ENCODE assay signal across 12 cellular contexts in the genomic region with DNA sequence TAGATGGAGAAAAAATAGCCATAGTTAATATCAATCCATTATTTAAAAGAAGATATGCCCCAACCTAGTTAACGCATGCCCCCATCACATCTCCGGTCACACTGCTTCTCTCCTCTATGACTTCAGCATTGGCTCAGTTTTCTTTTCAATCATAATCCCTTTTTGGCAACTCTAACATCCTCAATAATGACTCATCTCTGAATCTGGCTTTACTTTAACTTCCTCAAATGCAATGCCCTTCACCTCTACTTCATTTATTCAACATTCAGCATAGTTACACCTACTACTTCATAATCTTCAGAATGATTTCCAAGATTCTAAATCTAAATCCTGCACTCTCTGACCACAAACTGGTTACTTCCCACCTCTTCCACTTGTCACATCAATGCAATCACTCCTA.
DNase-seq lines count a peak whose midpoint lies in the region; ATAC-seq and TF ChIP-seq lines count a peak whose summit lies in the region.
"Had no signal": no experiment of that assay in that cellular context is flagged by ENCODE, and none has a peak within 500 bp of the region (broad histone marks: within the 10 kb centered on the region; RNA-seq: fewer than 3 reads in every experiment).

No MANE protein-coding gene starts in this region.

- no peaks in the 10 kb centered on the region for H3K4me1 Mint-ChIP-seq in activated CD8-positive, alpha-beta T cell treated with anti-CD3 and anti-CD28 coated beads, Interleukin-2, amount 10 ng/mL, durations not matched to agents 7 days and 5 days (ENCODE audit: low read depth)
- H3K4me1 Mint-ChIP-seq: B cell, mesothelial cell of epicardium had no signal

- H3K27ac ChIP-seq in RWPE2 (ENCODE audit: poor library complexity, severe bottlenecking), result no peak overlapping the region

- no peaks in the 10 kb centered on the region for H3K36me3 Mint-ChIP-seq in activated CD8-positive, alpha-beta T cell treated with anti-CD3 and anti-CD28 coated beads, Interleukin-2, amount 10 ng/mL, durations not matched to agents 7 days and 5 days (ENCODE audit: low read depth)
- H3K36me3 Mint-ChIP-seq: mesothelial cell of epicardium had no signal

- DNase-seq in EL (peak; percentile 31), RWPE2 (ENCODE audit: low spot score) (no peak), anterior cingulate cortex (lab: John Stamatoyannopoulos, UW) (no peak), occipital lobe (lab: John Stamatoyannopoulos, UW) (no peak), HK-2 (ENCODE audit: unreplicated experiment) (no peak)
- DNase-seq in activated CD8-positive, alpha-beta T cell treated with anti-CD3 and anti-CD28 coated beads, Interleukin-2, amount 10 ng/mL, durations not matched to agents 7 days and 5 days, result no peak
- DNase-seq: activated T-cell treated with anti-CD3 and anti-CD28 coated beads for 4 hours had no signal

- no peaks in the 10 kb centered on the region for H3K27me3 ChIP-seq in RWPE2 (ENCODE audit: insufficient read depth, poor library complexity, severe bottlenecking)

- H3K9me3 Mint-ChIP-seq in activated CD8-positive, alpha-beta T cell treated with anti-CD3 and anti-CD28 coated beads, Interleukin-2, amount 10 ng/mL, durations not matched to agents 7 days and 5 days (ENCODE audit: insufficient read depth), result no peaks in the 10 kb centered on the region

- POLR2A ChIA-PET in activated CD8-positive, alpha-beta T cell treated with anti-CD3 and anti-CD28 coated beads, Interleukin-2, amount 10 ng/mL, durations not matched to agents 7 days and 5 days (lab: Charles Lee), result no interaction called here

- CTCF ChIA-PET in activated CD8-positive, alpha-beta T cell treated with anti-CD3 and anti-CD28 coated beads, Interleukin-2, amount 10 ng/mL, durations not matched to agents 7 days and 5 days (lab: Charles Lee), result no interaction called here

- no peaks in the 10 kb centered on the region for H3K4me1 ChIP-seq in RWPE2 (ENCODE audit: insufficient read depth, poor library complexity, severe bottlenecking)

- H3K9me3 ChIP-seq in RWPE2 (ENCODE audit: severe bottlenecking), result no peaks in the 10 kb centered on the region

- ATAC-seq in GM19463 (IDR thresholded peaks at IDR 0.05; ENCODE audit: unreplicated experiment) (peak; percentile 99), HG03066 (IDR thresholded peaks at IDR 0.05; ENCODE audit: low read depth, unreplicated experiment) (peak; percentile 95), RWPE2 (ENCODE audit: low read depth) (0 out of 3 replicates have a peak, but pooled peaks have one; percentile 29)
- ATAC-seq in activated CD8-positive, alpha-beta T cell treated with anti-CD3 and anti-CD28 coated beads, Interleukin-2, amount 10 ng/mL, durations not matched to agents 7 days and 5 days, result no peak
- ATAC-seq: Panc1 had no signal

- TF ChIP-seq CTCF in RWPE2 (IDR thresholded peaks at IDR 0.05; ENCODE audit: poor library complexity, severe bottlenecking), result no peak

- H3K27me3 Mint-ChIP-seq in activated CD8-positive, alpha-beta T cell treated with anti-CD3 and anti-CD28 coated beads, Interleukin-2, amount 10 ng/mL, durations not matched to agents 7 days and 5 days (ENCODE audit: low read depth), result no peaks in the 10 kb centered on the region
- H3K27me3 Mint-ChIP-seq: B cell had no signal

- H3K4me3 ChIP-seq in RWPE2 (ENCODE audit: severe bottlenecking), result no peak overlapping the region

- no peaks in the 10 kb centered on the region for H3K36me3 ChIP-seq in RWPE2 (ENCODE audit: low read depth)

- H3K27ac Mint-ChIP-seq in activated CD8-positive, alpha-beta T cell treated with anti-CD3 and anti-CD28 coated beads, Interleukin-2, amount 10 ng/mL, durations not matched to agents 7 days and 5 days, result no peak overlapping the region
- H3K27ac Mint-ChIP-seq: B cell, mesothelial cell of epicardium had no signal

- no peak overlapping the region for H3K4me3 Mint-ChIP-seq in activated CD8-positive, alpha-beta T cell treated with anti-CD3 and anti-CD28 coated beads, Interleukin-2, amount 10 ng/mL, durations not matched to agents 7 days and 5 days
- H3K4me3 Mint-ChIP-seq: B cell, mesothelial cell of epicardium had no signal
